ENCODE assay signal across 8 cellular contexts in genomic region chr14:75175677-75176141, GRCh38. TPM values are rescaled to one million over a fixed set of nuclear protein-coding genes. Genes with fewer than 3 reads are reported as not detected.
DNase-seq lines count a peak whose midpoint lies in the region; ATAC-seq and TF ChIP-seq lines count a peak whose summit lies in the region.

No MANE protein-coding gene starts in this region.

- no peaks in the 10 kb centered on the region for H3K9me3 Mint-ChIP-seq in HFFc6

- no peak for DNase-seq in DND-41
- DNase-seq in HFFc6 = peak; percentile 26
- no peak for DNase-seq in hepatocyte (ENCODE audit: low spot score)
- no peak for DNase-seq in glomerular visceral epithelial cell (ENCODE audit: extremely low spot score)

- ATAC-seq in DND-41 (ENCODE audit: insufficient read depth, low read depth) = peak; percentile 12
- ATAC-seq in HG03520 (IDR thresholded peaks at IDR 0.05; ENCODE audit: unreplicated experiment) = no peak
- no peak for ATAC-seq in GM21576 (IDR thresholded peaks at IDR 0.05; ENCODE audit: unreplicated experiment)

- H4K20me1 ChIP-seq in DND-41 (ENCODE audit: insufficient read depth, low read length) (peaks cover 38% of the 10 kb centered on the region), hepatocyte (ENCODE audit: insufficient read depth, poor library complexity, severe bottlenecking) (peaks cover 45% of the 10 kb centered on the region)

- H3K4me1 ChIP-seq in DND-41 (ENCODE audit: insufficient read depth, low read length) (peaks cover 37% of the 10 kb centered on the region), hepatocyte (ENCODE audit: insufficient read depth) (peaks cover 16% of the 10 kb centered on the region), subcutaneous abdominal adipose tissue (ENCODE audit: control insufficient read depth in 5 of 5, insufficient read depth in 5 of 5, low read length in 5 of 5) (peaks cover 0 to 31% (median 27%) of the 10 kb centered on the region in 5 donors)

- H2AFZ ChIP-seq in DND-41 (ENCODE audit: low read depth, low read length) (peak overlapping the region; percentile 92), hepatocyte (peak overlapping the region; percentile 67)

- WGBS in hepatocyte (ENCODE audit: low lambda C conversion rate, missing lambda C conversion rate) = 10% methylated on average over 10 of the region's 10 CpGs

- H3K4me3 Mint-ChIP-seq in HFFc6 = peak overlapping the region; percentile 96

- H3K4me2 ChIP-seq in DND-41 (ENCODE audit: insufficient read depth, low read length) = peak overlapping the region; percentile 79
- H3K4me2 ChIP-seq in hepatocyte = peak overlapping the region; percentile 84

- H3K4me3 ChIP-seq in DND-41 (ENCODE audit: low read depth in 1 of 2, low read length in 2 of 2) (peak overlapping the region; percentile 63 to 98), hepatocyte (peak overlapping the region; percentile 31), subcutaneous abdominal adipose tissue (ENCODE audit: low read depth in 1 of 5, low read length in 5 of 5) (peak overlapping the region; percentile 92 to 96 (median 95))

- H3K27ac ChIP-seq in DND-41 (ENCODE audit: low read length) = peak overlapping the region; percentile 99
- peak overlapping the region; percentile 95 for H3K27ac ChIP-seq in VCaP
- H3K27ac ChIP-seq in hepatocyte = peak overlapping the region; percentile 97
- H3K27ac ChIP-seq in subcutaneous abdominal adipose tissue (ENCODE audit: low read depth, low read length) = peak overlapping the region; percentile 99

- peak overlapping the region; percentile 99 for H3K27ac Mint-ChIP-seq in HFFc6

- H3K9me3 ChIP-seq in DND-41 (ENCODE audit: insufficient read depth, low read length, severe bottlenecking) (no peaks in the 10 kb centered on the region), hepatocyte (ENCODE audit: low read depth) (no peaks in the 10 kb centered on the region), subcutaneous abdominal adipose tissue (ENCODE audit: control insufficient read depth in 5 of 5, low read length in 5 of 5) (no peaks in the 10 kb centered on the region)

- no peaks in the 10 kb centered on the region for H3K9me2 ChIP-seq in hepatocyte (replicated peaks; ENCODE audit: insufficient read depth)

- H3K36me3 ChIP-seq in DND-41 (ENCODE audit: insufficient read depth, low read length) (no peaks in the 10 kb centered on the region; the same call in 1 of the 2 replicates), hepatocyte (replicated peaks; ENCODE audit: insufficient read depth, low read depth) (no peaks in the 10 kb centered on the region), subcutaneous abdominal adipose tissue (ENCODE audit: control insufficient read depth in 5 of 5, insufficient read depth in 5 of 5, low read length in 5 of 5) (no peaks in the 10 kb centered on the region)

- peaks cover 13% of the 10 kb centered on the region for H3K36me3 Mint-ChIP-seq in HFFc6 (ENCODE audit: low read depth)

- no peak for TF ChIP-seq CTCF in DND-41 (IDR thresholded peaks at IDR 0.05; ENCODE audit: borderline replicate concordance, extremely low read depth, low read length, poor library complexity, severe bottlenecking)
- TF ChIP-seq CTCF in HFFc6 (IDR thresholded peaks at IDR 0.05) = no peak
- TF ChIP-seq CTCF in VCaP (conservative IDR thresholded peaks at IDR 0.05) = no peak
- no peak for TF ChIP-seq CTCF in hepatocyte (IDR thresholded peaks at IDR 0.05; ENCODE audit: poor library complexity)

- peaks cover 3% of the 10 kb centered on the region for H3K27me3 ChIP-seq in DND-41 (ENCODE audit: insufficient read depth, low read length, poor library complexity)
- H3K27me3 ChIP-seq in hepatocyte = no peaks in the 10 kb centered on the region
- no peaks in the 10 kb centered on the region for H3K27me3 ChIP-seq in subcutaneous abdominal adipose tissue (ENCODE audit: control insufficient read depth in 5 of 5, insufficient read depth in 4 of 5, low read length in 5 of 5)

- peaks cover 37% of the 10 kb centered on the region for H3K4me1 Mint-ChIP-seq in HFFc6 (ENCODE audit: low read depth)

- H3K27me3 Mint-ChIP-seq in HFFc6 (ENCODE audit: insufficient read depth) = no peaks in the 10 kb centered on the region

- H3K79me2 ChIP-seq in DND-41 (ENCODE audit: insufficient read depth, low read length) (peaks cover 57% of the 10 kb centered on the region), hepatocyte (peaks cover 55% of the 10 kb centered on the region)

- H3K9ac ChIP-seq in DND-41 (ENCODE audit: low read depth, low read length) (peak overlapping the region; percentile 97), subcutaneous abdominal adipose tissue (ENCODE audit: low read length in 5 of 5) (peak overlapping the region in 4 of 5 donors; percentile 98 to 100 (median 99))

RNA-seq across cellular contexts. Expression of gene TMED10, which starts 0.7 kb away (rescaled TPM):
- total RNA-seq in HFFc6 (2021; fragmentation: NEBNext Ultra II Directional; extraction: Animal tissue kit (Norgen Biotek cat#: 25700)) = 100 to 1,000 TPM; 370 to 494 (median 430) TPM
- total RNA-seq in hepatocyte = 375 and 378 TPM in 2 replicates
- 390 and 411 TPM in 2 replicates for polyA plus RNA-seq in hepatocyte

RNA-seq across cellular contexts. Expression of gene NEK9, which starts 48.9 kb away (rescaled TPM):
- total RNA-seq in HFFc6 (2021; fragmentation: NEBNext Ultra II Directional; extraction: Animal tissue kit (Norgen Biotek cat#: 25700)) = 10 to 100 TPM; 67.6 to 79.4 (median 69.4) TPM
- 19.5 and 21.1 TPM in 2 replicates for total RNA-seq in hepatocyte
- 8.8 and 12.9 TPM in 2 replicates for polyA plus RNA-seq in hepatocyte

Comparison
In these comparisons a context has a peak if more than half of its experiments do, and no peak if none do; other contexts are left out.
1. H3K4me3 ChIP-seq: peak in every context shown above with its lines; median percentile 95 in subcutaneous abdominal adipose tissue; 80 in DND-41; 31 in hepatocyte.